19 cellular contexts compared by ENCODE assay signal in genomic region chr19:51114087-51114714, GRCh38. TPM values are rescaled to one million over a fixed set of nuclear protein-coding genes. Genes with fewer than 3 reads are reported as not detected.
A peak's percentile ranks its signal among the peaks of the same experiment; 100 is the strongest.
DNase-seq lines count a peak whose midpoint lies in the region; ATAC-seq lines count a peak whose summit lies in the region.
"Had no signal": no experiment of that assay in that cellular context is flagged by ENCODE, and none has a peak within 500 bp of the region (broad histone marks: within the 10 kb centered on the region; RNA-seq: fewer than 3 reads in every experiment).

No MANE protein-coding gene starts in this region.

- H3K36me3 Mint-ChIP-seq in activated CD4-positive, alpha-beta T cell treated with anti-CD3 and anti-CD28 coated beads for 36 hours (ENCODE audit: low read depth) = no peaks in the 10 kb centered on the region
- H3K36me3 Mint-ChIP-seq in activated naive CD8-positive, alpha-beta T cell treated with anti-CD3 and anti-CD28 coated beads, Interleukin-2, amount 10 ng/mL, durations not matched to agents 7 days and 5 days = no peaks in the 10 kb centered on the region
- H3K36me3 Mint-ChIP-seq in stimulated activated effector memory CD8-positive, alpha-beta T cell treated with anti-CD3 and anti-CD28 coated beads, Interleukin-12 subunit alpha, Interleukin-12 subunit beta, amount 100 ng/mL, for 72 hours = peaks cover 5% of the 10 kb centered on the region

- peaks cover 7% of the 10 kb centered on the region for H3K4me1 Mint-ChIP-seq in activated CD4-positive, alpha-beta T cell treated with anti-CD3 and anti-CD28 coated beads for 36 hours
- H3K4me1 Mint-ChIP-seq in activated naive CD8-positive, alpha-beta T cell treated with anti-CD3 and anti-CD28 coated beads, Interleukin-2, amount 10 ng/mL, durations not matched to agents 7 days and 5 days = peaks cover 31% of the 10 kb centered on the region
- H3K4me1 Mint-ChIP-seq in stimulated activated effector memory CD8-positive, alpha-beta T cell treated with anti-CD3 and anti-CD28 coated beads, Interleukin-12 subunit alpha, Interleukin-12 subunit beta, amount 100 ng/mL, for 72 hours = peaks cover 5% of the 10 kb centered on the region

- no peaks in the 10 kb centered on the region for H3K27me3 Mint-ChIP-seq in activated CD4-positive, alpha-beta T cell treated with anti-CD3 and anti-CD28 coated beads for 36 hours
- H3K27me3 Mint-ChIP-seq in activated naive CD8-positive, alpha-beta T cell treated with anti-CD3 and anti-CD28 coated beads, Interleukin-2, amount 10 ng/mL, durations not matched to agents 7 days and 5 days = peaks cover 9% of the 10 kb centered on the region

- no peaks in the 10 kb centered on the region for H3K9me3 Mint-ChIP-seq in activated CD4-positive, alpha-beta T cell treated with anti-CD3 and anti-CD28 coated beads for 36 hours (ENCODE audit: low read depth)
- H3K9me3 Mint-ChIP-seq in activated naive CD8-positive, alpha-beta T cell treated with anti-CD3 and anti-CD28 coated beads, Interleukin-2, amount 10 ng/mL, durations not matched to agents 7 days and 5 days = no peaks in the 10 kb centered on the region
- no peaks in the 10 kb centered on the region for H3K9me3 Mint-ChIP-seq in stimulated activated effector memory CD8-positive, alpha-beta T cell treated with anti-CD3 and anti-CD28 coated beads, Interleukin-12 subunit alpha, Interleukin-12 subunit beta, amount 100 ng/mL, for 72 hours

- CTCF ChIA-PET in activated CD4-positive, alpha-beta T cell treated with anti-CD3 and anti-CD28 coated beads for 36 hours (lab: Charles Lee) = interaction anchor here (0.6 to 1.5 kb wide), 7 partner anchors 14 to 753 kb away, joined by 3 to 6 read pairs (median 4); no protein-coding TSS in a partner anchor

- H3K4me3 Mint-ChIP-seq in activated CD4-positive, alpha-beta T cell treated with anti-CD3 and anti-CD28 coated beads for 36 hours = no peak overlapping the region
- peak overlapping the region; percentile 26 for H3K4me3 Mint-ChIP-seq in activated naive CD8-positive, alpha-beta T cell treated with anti-CD3 and anti-CD28 coated beads, Interleukin-2, amount 10 ng/mL, durations not matched to agents 7 days and 5 days
- H3K4me3 Mint-ChIP-seq in stimulated activated effector memory CD8-positive, alpha-beta T cell treated with anti-CD3 and anti-CD28 coated beads, Interleukin-12 subunit alpha, Interleukin-12 subunit beta, amount 100 ng/mL, for 72 hours = no peak overlapping the region

- peak; percentile 42 for DNase-seq in activated CD4-positive, alpha-beta T cell treated with anti-CD3 and anti-CD28 coated beads for 36 hours
- no peak for DNase-seq in activated CD4-positive, alpha-beta T cell treated with anti-CD3 and anti-CD28 coated beads for 4 hours
- peak; percentile 55 for DNase-seq in NOMO-1 treated with dmso at 0.1 percent for 144 hours (lab: John Stamatoyannopoulos, UW; ENCODE audit: unreplicated experiment)
- DNase-seq in activated naive CD8-positive, alpha-beta T cell treated with anti-CD3 and anti-CD28 coated beads, Interleukin-2, amount 10 ng/mL, durations not matched to agents 7 days and 5 days = no peak
- no peak for DNase-seq in stimulated activated effector memory CD8-positive, alpha-beta T cell treated with anti-CD3 and anti-CD28 coated beads, Interleukin-12 subunit alpha, Interleukin-12 subunit beta, amount 100 ng/mL, for 72 hours (ENCODE audit: low spot score in 2 of 2)
- no peak for DNase-seq in NCI-H1417 treated with DMSO at 0.1 percent for 48 hours (lab: John Stamatoyannopoulos, UW)
- no peak for DNase-seq in NCI-H69 (lab: John Stamatoyannopoulos, UW)
- DNase-seq: erythroblast, H7, mesendoderm, NCI-H187, PC-3, retina, SK-N-SH had no signal

- intact Hi-C loops in activated CD4-positive, alpha-beta T cell treated with anti-CD3 and anti-CD28 coated beads for 36 hours (cut with DNase I, micrococcal nuclease) = loop anchor here (1.0 to 2.0 kb wide), 3 partner anchors 15 to 327 kb away; no protein-coding TSS in a partner anchor

- peak overlapping the region; percentile 90 for H3K27ac Mint-ChIP-seq in activated CD4-positive, alpha-beta T cell treated with anti-CD3 and anti-CD28 coated beads for 36 hours
- H3K27ac Mint-ChIP-seq in activated naive CD8-positive, alpha-beta T cell treated with anti-CD3 and anti-CD28 coated beads, Interleukin-2, amount 10 ng/mL, durations not matched to agents 7 days and 5 days = peak overlapping the region; percentile 65
- peak overlapping the region; percentile 30 for H3K27ac Mint-ChIP-seq in stimulated activated effector memory CD8-positive, alpha-beta T cell treated with anti-CD3 and anti-CD28 coated beads, Interleukin-12 subunit alpha, Interleukin-12 subunit beta, amount 100 ng/mL, for 72 hours

- ATAC-seq in activated CD4-positive, alpha-beta T cell treated with anti-CD3 and anti-CD28 coated beads for 36 hours = peak; percentile 86
- peak; percentile 76 for ATAC-seq in activated naive CD8-positive, alpha-beta T cell treated with anti-CD3 and anti-CD28 coated beads, Interleukin-2, amount 10 ng/mL, durations not matched to agents 7 days and 5 days (ENCODE audit: low read depth)
- ATAC-seq in stimulated activated effector memory CD8-positive, alpha-beta T cell treated with anti-CD3 and anti-CD28 coated beads, Interleukin-12 subunit alpha, Interleukin-12 subunit beta, amount 100 ng/mL, for 72 hours = peak; percentile 95
- no peak for ATAC-seq in HG02642 (IDR thresholded peaks at IDR 0.05; ENCODE audit: poor library complexity, unreplicated experiment)
- ATAC-seq: PC-3 had no signal

- POLR2A ChIA-PET in activated CD4-positive, alpha-beta T cell treated with anti-CD3 and anti-CD28 coated beads for 36 hours (lab: Charles Lee) = interaction anchor here (0.6 to 0.7 kb wide), 3 partner anchors 9 to 14 kb away, joined by 3 to 4 read pairs (median 4); no protein-coding TSS in a partner anchor
- POLR2A ChIA-PET in activated naive CD8-positive, alpha-beta T cell treated with anti-CD3 and anti-CD28 coated beads, Interleukin-2, amount 10 ng/mL, durations not matched to agents 7 days and 5 days (lab: Charles Lee) = interaction anchor here (0.5 to 1.4 kb wide), 2 partner anchors 9 to 18 kb away, joined by 3 to 4 read pairs; no protein-coding TSS in a partner anchor

RNA-seq across cellular contexts. Expression of gene CTU1, which starts 6.0 kb away (rescaled TPM):
- total RNA-seq in activated CD4-positive, alpha-beta T cell treated with anti-CD3 and anti-CD28 coated beads for 36 hours = 1 to 10 TPM; 7.2 to 9.1 TPM
- total RNA-seq in activated naive CD8-positive, alpha-beta T cell treated with anti-CD3 and anti-CD28 coated beads, Interleukin-2, amount 10 ng/mL, durations not matched to agents 7 days and 5 days = 10 to 100 TPM in 1 of 2 experiments, 1 to 10 TPM in 1; 9.4 to 10.1 TPM

RNA-seq across cellular contexts. Expression of gene SIGLEC9, which starts 10.5 kb away (rescaled TPM):
- under 1 TPM; 0.37 to 0.49 TPM for total RNA-seq in activated CD4-positive, alpha-beta T cell treated with anti-CD3 and anti-CD28 coated beads for 36 hours
- 1 to 10 TPM; 1.3 to 2.0 TPM for total RNA-seq in activated naive CD8-positive, alpha-beta T cell treated with anti-CD3 and anti-CD28 coated beads, Interleukin-2, amount 10 ng/mL, durations not matched to agents 7 days and 5 days
- total RNA-seq: H7, LHCN-M2, NCI-H460, PC-3 had no signal

RNA-seq across cellular contexts. Expression of gene SIGLEC7, which starts 27.9 kb away (rescaled TPM):
- total RNA-seq in activated CD4-positive, alpha-beta T cell treated with anti-CD3 and anti-CD28 coated beads for 36 hours = not detected
- under 1 TPM; 0.33 to 0.40 TPM for total RNA-seq in activated naive CD8-positive, alpha-beta T cell treated with anti-CD3 and anti-CD28 coated beads, Interleukin-2, amount 10 ng/mL, durations not matched to agents 7 days and 5 days
- total RNA-seq: H7, LHCN-M2, NCI-H460, PC-3 had no signal

RNA-seq across cellular contexts. Expression of gene KLK14, which starts 31.5 kb away (rescaled TPM):
- 1 to 10 TPM in 1 of 2 experiments, under 1 TPM in 1; 0.69 to 1.1 TPM for total RNA-seq in activated CD4-positive, alpha-beta T cell treated with anti-CD3 and anti-CD28 coated beads for 36 hours
- total RNA-seq in activated naive CD8-positive, alpha-beta T cell treated with anti-CD3 and anti-CD28 coated beads, Interleukin-2, amount 10 ng/mL, durations not matched to agents 7 days and 5 days = under 1 TPM; 0.72 to 0.91 TPM
- total RNA-seq: ascending aorta, H7, LHCN-M2, NCI-H460, PC-3, temporal lobe had no signal

RNA-seq across cellular contexts. Expression of gene KLK13, which starts 49.3 kb away (rescaled TPM):
- total RNA-seq in activated CD4-positive, alpha-beta T cell treated with anti-CD3 and anti-CD28 coated beads for 36 hours = not detected
- not detected for total RNA-seq in activated naive CD8-positive, alpha-beta T cell treated with anti-CD3 and anti-CD28 coated beads, Interleukin-2, amount 10 ng/mL, durations not matched to agents 7 days and 5 days
- total RNA-seq: ascending aorta, LHCN-M2, NCI-H460, PC-3, temporal lobe had no signal

Comparison
In these comparisons a context has a peak if more than half of its experiments do, and no peak if none do; other contexts are left out.
1. DNase-seq: peak in activated CD4-positive, alpha-beta T cell treated with anti-CD3 and anti-CD28 coated beads for 36 hours (single experiment) and NOMO-1 treated with dmso at 0.1 percent for 144 hours (single experiment); none in activated CD4-positive, alpha-beta T cell treated with anti-CD3 and anti-CD28 coated beads for 4 hours (0 of 2), activated naive CD8-positive, alpha-beta T cell treated with anti-CD3 and anti-CD28 coated beads, Interleukin-2, amount 10 ng/mL, durations not matched to agents 7 days and 5 days (single experiment), stimulated activated effector memory CD8-positive, alpha-beta T cell treated with anti-CD3 and anti-CD28 coated beads, Interleukin-12 subunit alpha, Interleukin-12 subunit beta, amount 100 ng/mL, for 72 hours (0 of 2), NCI-H1417 treated with DMSO at 0.1 percent for 48 hours (single experiment) and NCI-H69 (single experiment).
2. H3K27ac Mint-ChIP-seq: peak in every context shown above with its lines; median percentile 90 in activated CD4-positive, alpha-beta T cell treated with anti-CD3 and anti-CD28 coated beads for 36 hours; 65 in activated naive CD8-positive, alpha-beta T cell treated with anti-CD3 and anti-CD28 coated beads, Interleukin-2, amount 10 ng/mL, durations not matched to agents 7 days and 5 days; 30 in stimulated activated effector memory CD8-positive, alpha-beta T cell treated with anti-CD3 and anti-CD28 coated beads, Interleukin-12 subunit alpha, Interleukin-12 subunit beta, amount 100 ng/mL, for 72 hours.